17 cellular contexts compared by ENCODE assay signal in genomic region chr5:35345222-35345621, GRCh38.
DNase-seq lines count a peak whose midpoint lies in the region; ATAC-seq, FAIRE-seq and TF ChIP-seq lines count a peak whose summit lies in the region.
"Had no signal": no experiment of that assay in that cellular context is flagged by ENCODE, and none has a peak within 500 bp of the region (broad histone marks: within the 10 kb centered on the region; RNA-seq: fewer than 3 reads in every experiment).

No MANE protein-coding gene starts in this region.

- no peak overlapping the region for H3K14ac ChIP-seq in trophoblast cell (ENCODE audit: low read length)

- CTCF ChIA-PET in GM12878 (lab: Yijun Ruan, JAX): no interaction called here

- H2BK12ac ChIP-seq in trophoblast cell (ENCODE audit: low read length): no peak overlapping the region

- intact Hi-C loops in GM12878 (cut with micrococcal nuclease; ENCODE audit: unreplicated experiment): no loop called here

- TF ChIP-seq CTCF in LNCaP clone FGC (IDR thresholded peaks at IDR 0.05; ENCODE audit: control insufficient read depth, extremely low read depth, insufficient read depth): peak; percentile 41
- TF ChIP-seq CTCF in GM12878 (IDR thresholded peaks at IDR 0.05 in 2 of 3, conservative IDR thresholded peaks at IDR 0.05 in 1 of 3; ENCODE audit: control insufficient read depth in 2 of 3, extremely low read depth in 1 of 3, insufficient read depth in 1 of 3, low read depth in 3 of 3, low read length in 3 of 3): peak in 2 of 3 experiments; percentile 6 to 12; a peak in 1 of 6 replicates

- H3K18ac ChIP-seq in trophoblast cell (ENCODE audit: low read length): no peak overlapping the region

- H3K23ac ChIP-seq in trophoblast cell (ENCODE audit: low read length): no peak overlapping the region

- no TSS peak for BruUV-seq in GM12878 (replicated peaks; lab: Mats Ljungman, UMichigan)

- H3K36me3 ChIP-seq in GM12878 (ENCODE audit: control insufficient read depth in 2 of 2, insufficient read depth in 2 of 2, low read length in 1 of 2): no peaks in the 10 kb centered on the region
- no peaks in the 10 kb centered on the region for H3K36me3 ChIP-seq in trophoblast cell (ENCODE audit: control insufficient read depth in 1 of 2, insufficient read depth in 2 of 2, low read length in 2 of 2)
- H3K36me3 ChIP-seq: right atrium auricular region, tibial nerve had no signal

- H3K4ac ChIP-seq in trophoblast cell (ENCODE audit: low read depth, low read length): no peak overlapping the region

- H3K79me1 ChIP-seq in trophoblast cell (ENCODE audit: low read length): no peaks in the 10 kb centered on the region

- H2AK5ac ChIP-seq in trophoblast cell (ENCODE audit: low read length): no peak overlapping the region

- H3K4me2 ChIP-seq in GM12878 (ENCODE audit: control insufficient read depth, insufficient read depth): no peak overlapping the region
- no peak overlapping the region for H3K4me2 ChIP-seq in trophoblast cell (ENCODE audit: low read length)

- H3K27me3 ChIP-seq in GM12878 (replicated peaks in 1 of 2; ENCODE audit: control insufficient read depth in 2 of 2, insufficient read depth in 2 of 2, low read length in 1 of 2) (no peaks in the 10 kb centered on the region), trophoblast cell (ENCODE audit: insufficient read depth, low read length) (no peaks in the 10 kb centered on the region)
- H3K27me3 ChIP-seq: right atrium auricular region, tibial nerve had no signal

- no peak overlapping the region for H3K4me3 ChIP-seq in LNCaP clone FGC (ENCODE audit: low read depth, low read length)
- no peak overlapping the region for H3K4me3 ChIP-seq in GM12878
- H3K4me3 ChIP-seq in trophoblast cell (ENCODE audit: low read depth, low read length): no peak overlapping the region
- H3K4me3 ChIP-seq: right atrium auricular region, SK-N-MC, tibial nerve had no signal

- WGBS in GM12878 (ENCODE audit: insufficient coverage, insufficient replicate concordance, low lambda C conversion rate, missing lambda C conversion rate): 0% methylated on average over 1 of the region's 1 CpG
- no CpG with 5 or more reads among the region's 1 CpG for WGBS in trophoblast cell (ENCODE audit: extremely low coverage, insufficient coverage, insufficient read length)

- no peak for FAIRE-seq in GM12878 (lab: Jason Lieb, UNC)

- no peak overlapping the region for H2BK5ac ChIP-seq in trophoblast cell (ENCODE audit: low read depth, low read length, poor library complexity)

- no peak overlapping the region for H3K27ac ChIP-seq in GM12878 (ENCODE audit: control insufficient read depth, insufficient read depth)
- H3K27ac ChIP-seq in trophoblast cell (ENCODE audit: low read depth, low read length): no peak overlapping the region
- H3K27ac ChIP-seq: right atrium auricular region, SK-N-MC, tibial nerve had no signal

- no peaks in the 10 kb centered on the region for H3K4me1 ChIP-seq in GM12878 (ENCODE audit: control insufficient read depth, insufficient read depth, low read length)
- peaks cover 0 to 2% of the 10 kb centered on the region in 2 experiments for H3K4me1 ChIP-seq in trophoblast cell (ENCODE audit: control insufficient read depth in 1 of 2, insufficient read depth in 2 of 2, low read length in 2 of 2)
- H3K4me1 ChIP-seq: right atrium auricular region, tibial nerve had no signal

- TF ChIP-seq POLR2A in GM12878 (IDR thresholded peaks at IDR 0.05; ENCODE audit: low read depth, low read length): no peak

- TF ChIP-seq EP300 in GM12878 (IDR thresholded peaks at IDR 0.05; ENCODE audit: borderline replicate concordance in 1 of 2, control insufficient read depth in 1 of 2, low read depth in 2 of 2, low read length in 2 of 2): no peak

- peak; percentile 49 for TF ChIP-seq RAD21 in GM12878 (IDR thresholded peaks at IDR 0.05; ENCODE audit: insufficient read depth, low read depth, low read length)

- no peak overlapping the region for H4K91ac ChIP-seq in trophoblast cell (ENCODE audit: low read depth, low read length)

- H3K79me2 ChIP-seq in GM12878 (ENCODE audit: control insufficient read depth, insufficient read depth, low read length) (no peaks in the 10 kb centered on the region), trophoblast cell (ENCODE audit: control insufficient read depth, insufficient read depth, low read length, poor library complexity) (no peaks in the 10 kb centered on the region)

- DNase-seq in DMS53 (lab: John Stamatoyannopoulos, UW) (peak; percentile 31), DMS53 treated with DMSO at 0.1 percent for 48 hours (lab: John Stamatoyannopoulos, UW; ENCODE audit: unreplicated experiment) (no peak), LNCaP clone FGC (ENCODE audit: low read depth) (peak; percentile 6), GM12878 (ENCODE audit: low read depth, low spot score) (no peak), trophoblast cell (peak; percentile 31 to 77), kidney glomerular epithelial cell (lab: John Stamatoyannopoulos, UW) (no peak)
- DNase-seq: activated gamma-delta T cell; CD8-positive, alpha-beta T cell; Kasumi-1; NCI-H2029; nephron progenitor cell; stimulated activated CD4-positive, alpha-beta T cell treated with anti-CD3 and anti-CD28 coated beads, Interleukin-2, amount 100 ng/mL, for 48 hours had no signal

- H4K20me1 ChIP-seq in GM12878 (ENCODE audit: control insufficient read depth, insufficient read depth): no peaks in the 10 kb centered on the region

- H3K9ac ChIP-seq in GM12878 (ENCODE audit: control insufficient read depth, insufficient read depth, low read length) (no peak overlapping the region), trophoblast cell (ENCODE audit: low read length) (no peak overlapping the region)

- H2AFZ ChIP-seq in GM12878 (ENCODE audit: control insufficient read depth, low read depth, low read length) (no peak overlapping the region), trophoblast cell (ENCODE audit: insufficient read depth, low read length, poor library complexity) (no peak overlapping the region)

- in situ Hi-C loops in GM12878 (cut with MboI): no loop called here

- RAD21 ChIA-PET in GM12878 (lab: Charles Lee; ENCODE audit: unreplicated experiment): no interaction called here

- SMC1A ChIA-PET in GM12878 (lab: Charles Lee; ENCODE audit: uncharacterized antibody, unreplicated experiment): no interaction called here

- POLR2A ChIA-PET in GM12878 (lab: Charles Lee): no interaction called here

- H2BK120ac ChIP-seq in trophoblast cell (ENCODE audit: insufficient read depth, low read length, poor library complexity): no peak overlapping the region

- no peak overlapping the region for H4K12ac ChIP-seq in trophoblast cell (ENCODE audit: low read depth, low read length)

- ATAC-seq in GM12878 (no peak), HG03571 (IDR thresholded peaks at IDR 0.05; ENCODE audit: unreplicated experiment) (no peak), GM21786 (IDR thresholded peaks at IDR 0.05; ENCODE audit: unreplicated experiment) (no peak)
- ATAC-seq: CD8-positive, alpha-beta T cell had no signal

- H3K9me3 ChIP-seq in GM12878 (replicated peaks; ENCODE audit: control insufficient read depth, insufficient read depth, low read length): no peaks in the 10 kb centered on the region; the same call in 2 of the 3 replicates
- H3K9me3 ChIP-seq in trophoblast cell (ENCODE audit: insufficient read depth, low read depth, low read length): no peaks in the 10 kb centered on the region

- no peak overlapping the region for H4K8ac ChIP-seq in trophoblast cell (ENCODE audit: low read depth, low read length)

TF ChIP-seq in GM12878, 131 proteins besides CTCF, POLR2A, EP300 and RAD21:
- TF ChIP-seq TAF1 (IDR thresholded peaks at IDR 0.05; ENCODE audit: borderline replicate concordance, low read depth, low read length): no peak
- TF ChIP-seq WRNIP1 (IDR thresholded peaks at IDR 0.05; ENCODE audit: borderline replicate concordance, low read depth, low read length): no peak
- no peak for TF ChIP-seq EZH2 (IDR thresholded peaks at IDR 0.05; ENCODE audit: borderline replicate concordance, control insufficient read depth, low read depth, low read length)
- TF ChIP-seq IKZF2 (IDR thresholded peaks at IDR 0.05): no peak
- no peak for TF ChIP-seq TARDBP (IDR thresholded peaks at IDR 0.05; ENCODE audit: borderline replicate concordance)
- no peak for TF ChIP-seq CREB1 (IDR thresholded peaks at IDR 0.05; ENCODE audit: low read depth)
- no peak for TF ChIP-seq NFYA (IDR thresholded peaks at IDR 0.05; ENCODE audit: borderline replicate concordance, low read depth, low read length)
- no peak for TF ChIP-seq EED (IDR thresholded peaks at IDR 0.05; ENCODE audit: low read depth)
- no peak for TF ChIP-seq POLR2AphosphoS2 (IDR thresholded peaks at IDR 0.05; ENCODE audit: low read depth, low read length)

Comparison
In these comparisons a context has a peak if more than half of its experiments do, and no peak if none do; other contexts are left out.
1. DNase-seq: peak in DMS53 (single experiment), LNCaP clone FGC (single experiment) and trophoblast cell (2 of 2); none in DMS53 treated with DMSO at 0.1 percent for 48 hours (single experiment), GM12878 (single experiment) and kidney glomerular epithelial cell (single experiment).